Comparison of ENCODE assay signal across 9 cellular contexts in genomic region chr15:80480171-80480811, GRCh38.
A peak's percentile ranks its signal among the peaks of the same experiment; 100 is the strongest.
DNase-seq lines count a peak whose midpoint lies in the region; ATAC-seq and TF ChIP-seq lines count a peak whose summit lies in the region.
"Had no signal": no experiment of that assay in that cellular context is flagged by ENCODE, and none has a peak within 500 bp of the region (broad histone marks: within the 10 kb centered on the region; RNA-seq: fewer than 3 reads in every experiment).

No MANE protein-coding gene starts in this region.

- TF ChIP-seq POLR2A in suprapubic skin (IDR thresholded peaks at IDR 0.05) = no peak

- H3K4me1 ChIP-seq in psoas muscle (no peaks in the 10 kb centered on the region), suprapubic skin (peaks cover 18% of the 10 kb centered on the region)

- H3K4me3 ChIP-seq in psoas muscle (no peak overlapping the region), suprapubic skin (no peak overlapping the region)

- DNase-seq in GM03348 (ENCODE audit: low spot score) (peak; percentile 52), Right ventricle myocardium superior (no peak), psoas muscle (peak in 1 of 2 donors; percentile 35), suprapubic skin (ENCODE audit: low spot score in 2 of 2) (no peak), GF-D8 (lab: John Stamatoyannopoulos, UW) (no peak), DMS153 treated with DMSO at 0.1 percent for 48 hours (lab: John Stamatoyannopoulos, UW; ENCODE audit: unreplicated experiment) (no peak)
- DNase-seq: NCI-H1092 had no signal

- H3K27me3 ChIP-seq in psoas muscle (ENCODE audit: insufficient read depth in 3 of 3, low read length in 2 of 3) (no peaks in the 10 kb centered on the region), suprapubic skin (no peaks in the 10 kb centered on the region)

- peaks cover 6% of the 10 kb centered on the region for H3K9me3 ChIP-seq in psoas muscle
- H3K9me3 ChIP-seq in suprapubic skin = no peaks in the 10 kb centered on the region

- peaks cover 0 to 4% of the 10 kb centered on the region in 2 donors for H3K36me3 ChIP-seq in psoas muscle (ENCODE audit: insufficient read depth in 1 of 2, low read depth in 1 of 2)
- H3K36me3 ChIP-seq in suprapubic skin = no peaks in the 10 kb centered on the region

- intact Hi-C loops in Right ventricle myocardium superior (cut with DNase I) (no loop called here), psoas muscle (cut with DNase I) (no loop called here)

- TF ChIP-seq EP300 in suprapubic skin (IDR thresholded peaks at IDR 0.05) = no peak

- TF ChIP-seq CTCF in psoas muscle (IDR thresholded peaks at IDR 0.05) = no peak
- TF ChIP-seq CTCF in suprapubic skin (IDR thresholded peaks at IDR 0.05) = no peak

- WGBS in psoas muscle, 3 donors = 55 to 73% (median 66%) methylated on average over 6 of the region's 6 CpGs
- WGBS in suprapubic skin = 84% methylated on average over 5 of the region's 6 CpGs

- peak; percentile 69 for ATAC-seq in Right ventricle myocardium superior (ENCODE audit: poor library complexity)
- ATAC-seq in psoas muscle = peak in 3 of 4 donors; percentile 26 to 47 (median 38)
- no peak for ATAC-seq in GM18498 (IDR thresholded peaks at IDR 0.05; ENCODE audit: unreplicated experiment)

- H3K27ac ChIP-seq in angular gyrus (ENCODE audit: low read depth, low read length) = peak overlapping the region; percentile 70
- H3K27ac ChIP-seq in psoas muscle = no peak overlapping the region
- no peak overlapping the region for H3K27ac ChIP-seq in suprapubic skin
